Comparison of ENCODE assay signal across 19 cellular contexts in genomic region chr18:76524477-76524876, GRCh38. TPM values are rescaled to one million over a fixed set of nuclear protein-coding genes. Genes with fewer than 3 reads are reported as not detected.
DNase-seq lines count a peak whose midpoint lies in the region; TF ChIP-seq lines count a peak whose summit lies in the region.
"Had no signal": no experiment of that assay in that cellular context is flagged by ENCODE, and none has a peak within 500 bp of the region (broad histone marks: within the 10 kb centered on the region; RNA-seq: fewer than 3 reads in every experiment).

No MANE protein-coding gene starts in this region.

- intact Hi-C loops in left ventricle myocardium inferior (cut with micrococcal nuclease), result no loop called here
- intact Hi-C loops in cardiac septum (cut with DNase I), result no loop called here

- no peaks in the 10 kb centered on the region for H3K36me3 Mint-ChIP-seq in nephron progenitor cell (ENCODE audit: low read depth)
- H3K36me3 Mint-ChIP-seq: IgD-negative memory B cell had no signal

- no peak for TF ChIP-seq CTCF in left ventricle myocardium inferior (IDR thresholded peaks at IDR 0.05; ENCODE audit: borderline replicate concordance)
- no peak for TF ChIP-seq CTCF in astrocyte of the cerebellum (IDR thresholded peaks at IDR 0.05; ENCODE audit: low read depth, low read length, missing control alignments)
- no peak for TF ChIP-seq CTCF in nephron progenitor cell (IDR thresholded peaks at IDR 0.05)
- no peak for TF ChIP-seq CTCF in GM13976 (IDR thresholded peaks at IDR 0.05; ENCODE audit: borderline replicate concordance, control extremely low read depth, extremely low read depth, insufficient read depth, missing control alignments)

- no peaks in the 10 kb centered on the region for H3K9me3 ChIP-seq in left ventricle myocardium inferior (replicated peaks)
- H3K9me3 ChIP-seq: SJCRH30, spleen had no signal

- no peaks in the 10 kb centered on the region for H3K9me3 Mint-ChIP-seq in nephron progenitor cell
- H3K9me3 Mint-ChIP-seq: central memory CD8-positive, alpha-beta T cell; GM23338 had no signal

- DNase-seq in left ventricle myocardium inferior (no peak), cardiac septum (ENCODE audit: low spot score) (no peak), astrocyte of the cerebellum (ENCODE audit: low read depth) (no peak), nephron progenitor cell (no peak), GM13976 (ENCODE audit: low spot score) (no peak), activated gamma-delta T cell treated with Interleukin-2 at 50 U/mL for 16 hours (no peak), NCI-H1930 (lab: John Stamatoyannopoulos, UW) (no peak)
- no peak for DNase-seq in activated T-cell treated with anti-CD3 and anti-CD28 coated beads, Interleukin-2, amount 50 U/mL, for 1 hour
- DNase-seq: activated CD8-positive, alpha-beta memory T cell treated with anti-CD3 and anti-CD28 coated beads, Interleukin-2, amount 50 U/mL, for 48 hours; amniotic stem cell; left cardiac atrium; NCI-H1694 treated with DMSO at 0.1 percent for 48 hours; spleen; T-helper 2 cell; WERI-Rb-1 had no signal

- H3K27ac Mint-ChIP-seq in nephron progenitor cell, result peak overlapping the region; percentile 100
- H3K27ac Mint-ChIP-seq: GM23338, IgD-negative memory B cell had no signal

- H3K4me1 Mint-ChIP-seq in nephron progenitor cell, result peaks cover 91% of the 10 kb centered on the region

- H3K27me3 Mint-ChIP-seq in nephron progenitor cell (ENCODE audit: low read depth, poor library complexity), result peaks cover 6% of the 10 kb centered on the region

- H3K4me3 Mint-ChIP-seq in nephron progenitor cell, result peak overlapping the region; percentile 83
- H3K4me3 Mint-ChIP-seq: central memory CD8-positive, alpha-beta T cell had no signal

- in situ Hi-C loops in astrocyte of the cerebellum (cut with HindIII; ENCODE audit: low sequenced_read_pairs) (no loop called here), GM13976 (cut with MboI; ENCODE audit: low sequenced_read_pairs, unreplicated experiment) (no loop called here)

- H3K27me3 ChIP-seq in left ventricle myocardium inferior (ENCODE audit: low read depth), result peaks cover 72% of the 10 kb centered on the region
- H3K27me3 ChIP-seq: SJCRH30 had no signal

- H3K4me3 ChIP-seq in left ventricle myocardium inferior (peak overlapping the region; percentile 58), astrocyte of the cerebellum (ENCODE audit: low read depth, low read length) (peak overlapping the region; percentile 56)

- H3K27ac ChIP-seq in left ventricle myocardium inferior (replicated peaks), result no peak overlapping the region
- H3K27ac ChIP-seq: SJCRH30, WERI-Rb-1 had no signal

- H3K4me1 ChIP-seq in left ventricle myocardium inferior, result peaks cover 8% of the 10 kb centered on the region

- H3K36me3 ChIP-seq in left ventricle myocardium inferior, result no peaks in the 10 kb centered on the region
- H3K36me3 ChIP-seq: SJCRH30, spleen, WERI-Rb-1 had no signal

RNA-seq across cellular contexts. Expression of gene ZNF516, which starts 29.4 kb away (rescaled TPM):
- total RNA-seq in left ventricle myocardium inferior (11.5 TPM), cardiac septum (14.7 TPM)
